ENCODE assay signal across 8 cellular contexts in genomic region chr3:191328383-191328962, GRCh38. TPM values are rescaled to one million over a fixed set of nuclear protein-coding genes. Genes with fewer than 3 reads are reported as not detected.
DNase-seq lines count a peak whose midpoint lies in the region; ATAC-seq and TF ChIP-seq lines count a peak whose summit lies in the region.

No MANE protein-coding gene starts in this region.

- WGBS in body of pancreas, 2 donors = 43 to 47% methylated on average over 9 of the region's 9 CpGs
- WGBS in right lobe of liver (ENCODE audit: insufficient coverage, low coverage, low lambda C conversion rate, missing lambda C conversion rate) = 47% methylated on average over 9 of the region's 9 CpGs

- H3K9me3 Mint-ChIP-seq in type B pancreatic cell = no peaks in the 10 kb centered on the region

- intact Hi-C loops in A673 (cut with micrococcal nuclease; ENCODE audit: unreplicated experiment) = no loop called here
- intact Hi-C loops in body of pancreas (cut with DNase I) = no loop called here
- intact Hi-C loops in right lobe of liver (cut with DNase I) = no loop called here

- TF ChIP-seq CTCF in A673 (conservative IDR thresholded peaks at IDR 0.05; ENCODE audit: low read depth, low read length) (no peak), HEK293 (tag by site-specific recombination; IDR thresholded peaks at IDR 0.05) (no peak), body of pancreas (IDR thresholded peaks at IDR 0.05) (no peak), right lobe of liver (IDR thresholded peaks at IDR 0.05) (no peak), type B pancreatic cell (conservative IDR thresholded peaks at IDR 0.05) (no peak)

- peak overlapping the region; percentile 88 for H3K27ac Mint-ChIP-seq in type B pancreatic cell

- CTCF ChIA-PET in A673 (lab: Charles Lee) = no interaction called here
- CTCF ChIA-PET in HEK293 (lab: Yijun Ruan, JAX) = interaction anchor here (0.7 kb wide), 1 partner anchor 35 kb away, joined by 3 read pairs; no protein-coding TSS in a partner anchor

- no peaks in the 10 kb centered on the region for H3K36me3 Mint-ChIP-seq in type B pancreatic cell

- H3K36me3 ChIP-seq in A673 (ENCODE audit: insufficient read depth, low read length, poor library complexity, severe bottlenecking) (no peaks in the 10 kb centered on the region), HEK293 (ENCODE audit: control insufficient read depth in 2 of 2, insufficient read depth in 1 of 2, low read length in 2 of 2) (no peaks in the 10 kb centered on the region), body of pancreas (replicated peaks in 1 of 2; ENCODE audit: insufficient read depth in 1 of 2, low read depth in 2 of 2) (no peaks in the 10 kb centered on the region), right lobe of liver (no peaks in the 10 kb centered on the region)

- H3K27me3 ChIP-seq in A673 (replicated peaks; ENCODE audit: insufficient read depth, low read depth, low read length, poor library complexity) (no peaks in the 10 kb centered on the region), body of pancreas (no peaks in the 10 kb centered on the region), right lobe of liver (no peaks in the 10 kb centered on the region)

- H3K27me3 Mint-ChIP-seq in type B pancreatic cell = no peaks in the 10 kb centered on the region

- BruUV-seq in A673 (replicated peaks; lab: Mats Ljungman, UMichigan) = TSS peak; percentile 71

- peak overlapping the region; percentile 93 for H3K4me3 ChIP-seq in A673 (ENCODE audit: low read depth, low read length, poor library complexity, severe bottlenecking)
- H3K4me3 ChIP-seq in HEK293 (ENCODE audit: low read depth, low read length) = peak overlapping the region; percentile 93
- H3K4me3 ChIP-seq in body of pancreas = peak overlapping the region in 1 of 2 donors; percentile 59
- peak overlapping the region; percentile 71 to 93 (median 89) for H3K4me3 ChIP-seq in right lobe of liver

- peaks cover 31% of the 10 kb centered on the region for H3K4me1 Mint-ChIP-seq in type B pancreatic cell (ENCODE audit: unreplicated experiment)

- H3K27ac ChIP-seq in A673 (ENCODE audit: low read depth, low read length, poor library complexity, severe bottlenecking) (peak overlapping the region; percentile 93), HEK293 (ENCODE audit: extremely low read depth, low read depth, low read length) (peak overlapping the region; percentile 93; the same call in 1 of the 2 replicates), body of pancreas (peak overlapping the region; percentile 93 to 96 (median 96)), right lobe of liver (peak overlapping the region; percentile 93 to 94 (median 94))

- peak overlapping the region; percentile 95 for H3K4me3 Mint-ChIP-seq in type B pancreatic cell

- H3K9me3 ChIP-seq in A673 (ENCODE audit: low read depth, low read length, poor library complexity, severe bottlenecking) (no peaks in the 10 kb centered on the region), HEK293 (ENCODE audit: control insufficient read depth, insufficient read depth, low read depth, low read length) (no peaks in the 10 kb centered on the region), body of pancreas (no peaks in the 10 kb centered on the region), right lobe of liver (no peaks in the 10 kb centered on the region)

- TF ChIP-seq POLR2A in body of pancreas (IDR thresholded peaks at IDR 0.05) (no peak), right lobe of liver (IDR thresholded peaks at IDR 0.05) (no peak)

- ATAC-seq in body of pancreas = no peak
- ATAC-seq in right lobe of liver = peak in 1 of 4 donors; percentile 26
- ATAC-seq in GM18909 (IDR thresholded peaks at IDR 0.05; ENCODE audit: poor library complexity, unreplicated experiment) = no peak

- no peak for DNase-seq in A673 (ENCODE audit: low spot score)
- DNase-seq in body of pancreas = no peak
- DNase-seq in right lobe of liver = no peak
- no peak for DNase-seq in type B pancreatic cell (ENCODE audit: extremely low spot score, unreplicated experiment)
- no peak for DNase-seq in DMS153 treated with DMSO at 0.1 percent for 48 hours (lab: John Stamatoyannopoulos, UW; ENCODE audit: unreplicated experiment)
- no peak for DNase-seq in DMS153 (lab: John Stamatoyannopoulos, UW)

- POLR2A ChIA-PET in A673 (lab: Charles Lee; ENCODE audit: low non-redundant PET) (no interaction called here), HEK293 (lab: Yijun Ruan, JAX) (no interaction called here)

- H3K4me1 ChIP-seq in A673 (ENCODE audit: insufficient read depth, low read length, poor library complexity, severe bottlenecking) = peaks cover 20% of the 10 kb centered on the region
- peaks cover 2% of the 10 kb centered on the region; the same call in 1 of the 2 replicates for H3K4me1 ChIP-seq in HEK293 (ENCODE audit: control insufficient read depth, insufficient read depth, low read length)
- H3K4me1 ChIP-seq in body of pancreas = peaks cover 32% of the 10 kb centered on the region
- H3K4me1 ChIP-seq in right lobe of liver = peaks cover 0 to 24% (median 10%) of the 10 kb centered on the region in 4 donors

TF ChIP-seq in HEK293, 187 proteins besides CTCF, POLR2A, EP300 and RAD21:
- no peak for TF ChIP-seq ZNF548 (tag by site-specific recombination; IDR thresholded peaks at IDR 0.05)
- TF ChIP-seq, protein P1, sequence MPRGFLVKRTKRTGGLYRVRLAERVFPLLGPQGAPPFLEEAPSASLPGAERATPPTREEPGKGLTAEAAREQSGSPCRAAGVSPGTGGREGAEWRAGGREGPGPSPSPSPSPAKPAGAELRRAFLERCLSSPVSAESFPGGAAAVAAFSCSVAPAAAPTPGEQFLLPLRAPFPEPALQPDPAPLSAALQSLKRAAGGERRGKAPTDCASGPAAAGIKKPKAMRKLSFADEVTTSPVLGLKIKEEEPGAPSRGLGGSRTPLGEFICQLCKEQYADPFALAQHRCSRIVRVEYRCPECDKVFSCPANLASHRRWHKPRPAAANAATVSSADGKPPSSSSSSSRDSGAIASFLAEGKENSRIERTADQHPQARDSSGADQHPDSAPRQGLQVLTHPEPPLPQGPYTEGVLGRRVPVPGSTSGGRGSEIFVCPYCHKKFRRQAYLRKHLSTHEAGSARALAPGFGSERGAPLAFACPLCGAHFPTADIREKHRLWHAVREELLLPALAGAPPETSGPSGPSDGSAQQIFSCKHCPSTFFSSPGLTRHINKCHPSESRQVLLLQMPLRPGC (tag by site-specific recombination; IDR thresholded peaks at IDR 0.05) = 0 out of 2 replicates have a peak, but pooled peaks have one; percentile 9
- no peak for TF ChIP-seq ZNF221 (tag by site-specific recombination; IDR thresholded peaks at IDR 0.05; ENCODE audit: borderline replicate concordance)
- peak; percentile 56; the same call in 1 of the 2 replicates for TF ChIP-seq ZNF24 (tag by site-specific recombination; IDR thresholded peaks at IDR 0.05)
- TF ChIP-seq ZNF777 (tag by site-specific recombination; IDR thresholded peaks at IDR 0.05; ENCODE audit: borderline replicate concordance) = 0 out of 2 replicates have a peak, but pooled peaks have one; percentile 13

RNA-seq across cellular contexts. Expression of gene CCDC50, which starts 0.7 kb away (rescaled TPM):
- 77.2 and 77.7 TPM in 2 replicates for total RNA-seq in A673 (2021)
- total RNA-seq in body of pancreas = 10 to 100 TPM; 51.1 to 89.3 TPM
- 10 to 100 TPM; 36.1 to 96.3 (median 65.1) TPM for total RNA-seq in right lobe of liver
- total RNA-seq in type B pancreatic cell (ENCODE audit: low replicate concordance) = 47.4 and 76.2 TPM in 2 replicates

RNA-seq across cellular contexts. Expression of gene UTS2B, which starts 1.9 kb away (rescaled TPM):
- total RNA-seq in A673 (2021) (2.4 and 4.7 TPM in 2 replicates), body of pancreas (not detected), right lobe of liver (under 1 TPM in 1 of 6 experiments, not detected in 5; 0.38 TPM), type B pancreatic cell (ENCODE audit: low replicate concordance) (0.58 TPM in 1 of 2 replicates, not detected in the other)
